ENCODE assay signal across 17 cellular contexts in genomic region chr22:41904450-41905410, GRCh38. TPM values are rescaled to one million over a fixed set of nuclear protein-coding genes. Genes with fewer than 3 reads are reported as not detected.
DNase-seq lines count a peak whose midpoint lies in the region; ATAC-seq and TF ChIP-seq lines count a peak whose summit lies in the region.
"Had no signal": no experiment of that assay in that cellular context is flagged by ENCODE, and none has a peak within 500 bp of the region (broad histone marks: within the 10 kb centered on the region; RNA-seq: fewer than 3 reads in every experiment).

No MANE protein-coding gene starts in this region.

- no peaks in the 10 kb centered on the region for H3K9me3 ChIP-seq in heart left ventricle
- no peaks in the 10 kb centered on the region for H3K9me3 ChIP-seq in osteoblast (ENCODE audit: low read depth, low read length)

- H3K36me3 Mint-ChIP-seq in activated T-helper 17 cell treated with anti-CD3 and anti-CD28 coated beads, Interleukin-2, amount 50 U/mL, for 72 hours (ENCODE audit: low read depth), result peaks cover 50% of the 10 kb centered on the region
- peaks cover 77% of the 10 kb centered on the region for H3K36me3 Mint-ChIP-seq in Calu3 (ENCODE audit: insufficient read depth, unreplicated experiment)

- no peaks in the 10 kb centered on the region for H3K9me3 Mint-ChIP-seq in activated T-helper 17 cell treated with anti-CD3 and anti-CD28 coated beads, Interleukin-2, amount 50 U/mL, for 72 hours
- no peaks in the 10 kb centered on the region for H3K9me3 Mint-ChIP-seq in Calu3 (ENCODE audit: low read depth, unreplicated experiment)

- intact Hi-C loops in Right ventricle myocardium inferior (cut with DNase I) (no loop called here), heart left ventricle (cut with DNase I) (loop anchor here in 1 of 10 donors (5.0 kb wide), 1 partner anchor 72 kb away; the partner anchor contains the start of gene SREBF2), Calu3 (cut with micrococcal nuclease; ENCODE audit: unreplicated experiment) (no loop called here)

- no peak overlapping the region for H3K4me3 ChIP-seq in heart left ventricle
- no peak overlapping the region for H3K4me3 ChIP-seq in osteoblast (ENCODE audit: insufficient read depth, low read length)

- ATAC-seq in Right ventricle myocardium inferior (no peak), heart left ventricle (no peak), GM18505 (IDR thresholded peaks at IDR 0.05; ENCODE audit: unreplicated experiment) (no peak), SK-N-SH treated with all-trans-retinoic acid at 6 μM for 48 hours (no peak)
- no peak for ATAC-seq in activated T-helper 17 cell treated with anti-CD3 and anti-CD28 coated beads, Interleukin-2, amount 50 U/mL, for 72 hours (replicated peaks)

- peaks cover 4% of the 10 kb centered on the region for H3K27me3 Mint-ChIP-seq in activated T-helper 17 cell treated with anti-CD3 and anti-CD28 coated beads, Interleukin-2, amount 50 U/mL, for 72 hours
- no peaks in the 10 kb centered on the region for H3K27me3 Mint-ChIP-seq in Calu3 (ENCODE audit: unreplicated experiment)

- TF ChIP-seq CTCF in heart left ventricle (IDR thresholded peaks at IDR 0.05) (no peak), osteoblast (IDR thresholded peaks at IDR 0.05; ENCODE audit: extremely low read depth, low read depth, low read length) (no peak), Calu3 (IDR thresholded peaks at IDR 0.05; ENCODE audit: unreplicated experiment) (no peak)

- peaks cover 14% of the 10 kb centered on the region for H4K20me1 ChIP-seq in osteoblast (ENCODE audit: insufficient read depth, low read length)

- TF ChIP-seq POLR2A in heart left ventricle (IDR thresholded peaks at IDR 0.05) (no peak), GM18505 (IDR thresholded peaks at IDR 0.05; ENCODE audit: borderline replicate concordance, extremely low read depth, insufficient read depth, insufficient read length) (peak; percentile 34)

- H3K36me3 ChIP-seq in heart left ventricle (peaks cover 0 to 75% (median 62%) of the 10 kb centered on the region in 9 donors), osteoblast (ENCODE audit: insufficient read depth, low read length) (peaks cover 23% of the 10 kb centered on the region)

- H2AFZ ChIP-seq in osteoblast (ENCODE audit: low read length), result no peak overlapping the region

- no peak overlapping the region for H3K4me2 ChIP-seq in osteoblast (ENCODE audit: insufficient read depth, low read length)

- peak overlapping the region; percentile 52 for H3K27ac Mint-ChIP-seq in activated T-helper 17 cell treated with anti-CD3 and anti-CD28 coated beads, Interleukin-2, amount 50 U/mL, for 72 hours
- H3K27ac Mint-ChIP-seq in Calu3 (ENCODE audit: unreplicated experiment), result no peak overlapping the region

- no TSS peak for BruUV-seq in Calu3 (replicated peaks; lab: Mats Ljungman, UMichigan)

- CTCF ChIA-PET in Calu3 (lab: Charles Lee), result no interaction called here

- peak; percentile 22 for DNase-seq in Right ventricle myocardium inferior (ENCODE audit: missing footprints)
- no peak for DNase-seq in heart left ventricle
- DNase-seq in osteoblast (ENCODE audit: insufficient read length, low spot score, missing footprints), result peak; percentile 75
- no peak for DNase-seq in Calu3
- no peak for DNase-seq in ureter (ENCODE audit: low spot score)
- DNase-seq: HCEC 1CT, KBM-7, MV-4-11, NCI-H1417 treated with DMSO at 0.1 percent for 48 hours, NCI-H2029, NCI-H748 treated with DMSO at 0.1 percent for 48 hours had no signal

- peaks cover 0 to 3% (median 0%) of the 10 kb centered on the region in 9 donors for H3K27me3 ChIP-seq in heart left ventricle
- peaks cover 10% of the 10 kb centered on the region for H3K27me3 ChIP-seq in osteoblast (ENCODE audit: insufficient read depth, low read length)

- no peaks in the 10 kb centered on the region for H3K79me2 ChIP-seq in osteoblast (ENCODE audit: insufficient read depth, low read length)

- H3K4me1 Mint-ChIP-seq in activated T-helper 17 cell treated with anti-CD3 and anti-CD28 coated beads, Interleukin-2, amount 50 U/mL, for 72 hours, result peaks cover 5% of the 10 kb centered on the region
- H3K4me1 Mint-ChIP-seq in Calu3 (ENCODE audit: low read depth, unreplicated experiment), result no peaks in the 10 kb centered on the region

- H3K27ac ChIP-seq in heart left ventricle (peak overlapping the region in 1 of 12 donors; percentile 74), osteoblast (ENCODE audit: low read depth, low read length) (no peak overlapping the region)
- H3K27ac ChIP-seq: HL-60 had no signal

- no peak overlapping the region for H3K4me3 Mint-ChIP-seq in activated T-helper 17 cell treated with anti-CD3 and anti-CD28 coated beads, Interleukin-2, amount 50 U/mL, for 72 hours
- H3K4me3 Mint-ChIP-seq in Calu3 (ENCODE audit: low read depth, unreplicated experiment), result no peak overlapping the region

- WGBS in heart left ventricle, 4 donors, result 88 to 94% (median 92%) methylated on average over 16 to 24 of the region's 24 CpGs

- H3K4me1 ChIP-seq in heart left ventricle (peaks cover 0 to 43% (median 14%) of the 10 kb centered on the region in 12 donors), osteoblast (ENCODE audit: insufficient read depth, low read length) (no peaks in the 10 kb centered on the region)

TF ChIP-seq in SK-N-SH treated with all-trans-retinoic acid at 6 μM for 48 hours, 23 proteins besides CTCF, POLR2A, EP300 and RAD21 (continues in another document):
- no peak for TF ChIP-seq ESRRG (CRISPR knock-in tag; IDR thresholded peaks at IDR 0.05)
- TF ChIP-seq, protein P1, sequence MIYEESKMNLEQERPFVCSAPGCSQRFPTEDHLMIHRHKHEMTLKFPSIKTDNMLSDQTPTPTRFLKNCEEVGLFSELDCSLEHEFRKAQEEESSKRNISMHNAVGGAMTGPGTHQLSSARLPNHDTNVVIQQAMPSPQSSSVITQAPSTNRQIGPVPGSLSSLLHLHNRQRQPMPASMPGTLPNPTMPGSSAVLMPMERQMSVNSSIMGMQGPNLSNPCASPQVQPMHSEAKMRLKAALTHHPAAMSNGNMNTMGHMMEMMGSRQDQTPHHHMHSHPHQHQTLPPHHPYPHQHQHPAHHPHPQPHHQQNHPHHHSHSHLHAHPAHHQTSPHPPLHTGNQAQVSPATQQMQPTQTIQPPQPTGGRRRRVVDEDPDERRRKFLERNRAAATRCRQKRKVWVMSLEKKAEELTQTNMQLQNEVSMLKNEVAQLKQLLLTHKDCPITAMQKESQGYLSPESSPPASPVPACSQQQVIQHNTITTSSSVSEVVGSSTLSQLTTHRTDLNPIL (CRISPR knock-in tag; IDR thresholded peaks at IDR 0.05; ENCODE audit: low read depth), result no peak
- no peak for TF ChIP-seq TSHZ2 (CRISPR knock-in tag; IDR thresholded peaks at IDR 0.05)

RNA-seq across cellular contexts. Expression of gene SHISA8, which starts 10.1 kb away (rescaled TPM):
- total RNA-seq in Right ventricle myocardium inferior (6.8 TPM), heart left ventricle (1 to 10 TPM in 4 of 9 donors, under 1 TPM in 5; 0.48 to 4.4 (median 1.00) TPM), osteoblast (not detected in 2 replicates), Calu3 (2022) (not detected in 2 replicates), ureter (not detected)
- 1 to 10 TPM in 1 of 2 donors, not detected in 1; 1.7 TPM for polyA plus RNA-seq in heart left ventricle
- 1 to 10 TPM in 1 of 2 donors, not detected in 1; 2.8 TPM for total RNA-seq in activated T-helper 17 cell treated with anti-CD3 and anti-CD28 coated beads, Interleukin-2, amount 50 U/mL, for 72 hours
- total RNA-seq: Daoy, NCI-H460 had no signal

RNA-seq across cellular contexts. Expression of gene TNFRSF13C, which starts 21.9 kb away (rescaled TPM):
- 1.2 TPM for total RNA-seq in Right ventricle myocardium inferior
- under 1 TPM in 8 of 9 donors, not detected in 1; 0.35 to 0.61 (median 0.44) TPM for total RNA-seq in heart left ventricle
- polyA plus RNA-seq in heart left ventricle, result under 1 TPM; 0.07 to 0.34 TPM
- total RNA-seq in activated T-helper 17 cell treated with anti-CD3 and anti-CD28 coated beads, Interleukin-2, amount 50 U/mL, for 72 hours, result 1 to 10 TPM; 2.7 to 7.7 TPM
- total RNA-seq in osteoblast, result under 0.01 TPM in 2 replicates
- 1.4 and 1.5 TPM in 2 replicates for total RNA-seq in Calu3 (2022)
- 0.36 TPM for total RNA-seq in ureter

RNA-seq across cellular contexts. Expression of gene CENPM, which starts 42.2 kb away (rescaled TPM):
- total RNA-seq in Right ventricle myocardium inferior (1.5 TPM), heart left ventricle (1 to 10 TPM in 2 of 9 donors, under 1 TPM in 3, not detected in 4; 0.21 to 6.9 (median 0.52) TPM), osteoblast (1.2 and 1.8 TPM in 2 replicates), Calu3 (2022) (46.7 and 69.3 TPM in 2 replicates), ureter (1.2 TPM)
- polyA plus RNA-seq in heart left ventricle, result under 1 TPM; 0.30 to 0.79 TPM
- total RNA-seq in activated T-helper 17 cell treated with anti-CD3 and anti-CD28 coated beads, Interleukin-2, amount 50 U/mL, for 72 hours, result 10 to 100 TPM; 62.3 to 90.5 TPM

Comparison
In these comparisons a context has a peak if more than half of its experiments do, and no peak if none do; other contexts are left out.
1. DNase-seq: peak in Right ventricle myocardium inferior (single experiment) and osteoblast (single experiment); none in heart left ventricle (0 of 5), Calu3 (single experiment) and ureter (single experiment).